Comparison of ENCODE assay signal across 21 cellular contexts in genomic region chr6:168016176-168016620, GRCh38. TPM values are rescaled to one million over a fixed set of nuclear protein-coding genes. Genes with fewer than 3 reads are reported as not detected.
DNase-seq lines count a peak whose midpoint lies in the region; ATAC-seq, FAIRE-seq and TF ChIP-seq lines count a peak whose summit lies in the region.
"Had no signal": no experiment of that assay in that cellular context is flagged by ENCODE, and none has a peak within 500 bp of the region (broad histone marks: within the 10 kb centered on the region; RNA-seq: fewer than 3 reads in every experiment).

No MANE protein-coding gene starts in this region.

- intact Hi-C loops in MCF 10A (cut with micrococcal nuclease) = no loop called here

- H3K27ac Mint-ChIP-seq in MCF 10A (ENCODE audit: low read depth, unreplicated experiment) = peak overlapping the region; percentile 31
- H3K27ac Mint-ChIP-seq: HFFc6 had no signal

- FAIRE-seq in keratinocyte (lab: Jason Lieb, UNC) = no peak
- FAIRE-seq: A204.1, GM12892, GM18507, H1 had no signal

- H3K9me3 ChIP-seq in BLaER1 (peaks cover 58% of the 10 kb centered on the region), keratinocyte (ENCODE audit: control insufficient read depth, low read depth, low read length) (peaks cover 17% of the 10 kb centered on the region)

- H3K27me3 Mint-ChIP-seq in MCF 10A (ENCODE audit: insufficient read depth, unreplicated experiment) = peaks cover 26% of the 10 kb centered on the region

- TF ChIP-seq CTCF in MCF 10A (IDR thresholded peaks at IDR 0.05; ENCODE audit: unreplicated experiment) (no peak), keratinocyte (optimal IDR thresholded peaks at IDR 0.05 in 1 of 3, IDR thresholded peaks at IDR 0.05 in 1 of 3, conservative IDR thresholded peaks at IDR 0.05 in 1 of 3; ENCODE audit: extremely low read depth in 1 of 3, insufficient read depth in 2 of 3, low read length in 3 of 3) (no peak)

- H3K4me1 Mint-ChIP-seq in MCF 10A (ENCODE audit: insufficient read depth, unreplicated experiment) = peaks cover 6% of the 10 kb centered on the region

- no peak overlapping the region for H3K9ac ChIP-seq in BLaER1
- no peak overlapping the region for H3K9ac ChIP-seq in keratinocyte (ENCODE audit: control insufficient read depth, extremely low read depth, insufficient read depth, low read length)
- H3K9ac ChIP-seq: KMS-11 had no signal

- no peak overlapping the region for H3K4me3 ChIP-seq in BLaER1
- no peak overlapping the region for H3K4me3 ChIP-seq in keratinocyte (ENCODE audit: control insufficient read depth in 2 of 3, extremely low read depth in 1 of 3, insufficient read depth in 2 of 3, low read depth in 1 of 3, low read length in 3 of 3)

- H3K4me1 ChIP-seq in BLaER1 (peaks cover 28% of the 10 kb centered on the region), keratinocyte (ENCODE audit: control insufficient read depth, extremely low read depth, insufficient read depth, low read length) (peaks cover 8% of the 10 kb centered on the region)

- H3K36me3 Mint-ChIP-seq in MCF 10A (ENCODE audit: insufficient read depth, unreplicated experiment) = peaks cover 12% of the 10 kb centered on the region

- H4K20me1 ChIP-seq in BLaER1 (no peaks in the 10 kb centered on the region), keratinocyte (ENCODE audit: control insufficient read depth, extremely low read depth, insufficient read depth, low read length) (no peaks in the 10 kb centered on the region)

- H3K36me3 ChIP-seq in BLaER1 (peaks cover 4% of the 10 kb centered on the region; the same call in 1 of the 2 replicates), keratinocyte (ENCODE audit: control insufficient read depth in 2 of 2, extremely low read depth in 1 of 2, insufficient read depth in 2 of 2, low read length in 2 of 2) (no peaks in the 10 kb centered on the region)

- peaks cover 18% of the 10 kb centered on the region for H3K9me3 Mint-ChIP-seq in MCF 10A (ENCODE audit: unreplicated experiment)

- H3K27ac ChIP-seq in BLaER1 (no peak overlapping the region), keratinocyte (ENCODE audit: control insufficient read depth, insufficient read depth, low read length) (no peak overlapping the region), substantia nigra (ENCODE audit: low read depth, low read length, poor library complexity, severe bottlenecking) (peak overlapping the region; percentile 19)
- H3K27ac ChIP-seq: KMS-11 had no signal

- POLR2A ChIA-PET in MCF 10A (lab: Yijun Ruan, JAX) = no interaction called here

- H3K27me3 ChIP-seq in BLaER1 = no peaks in the 10 kb centered on the region
- H3K27me3 ChIP-seq in keratinocyte (ENCODE audit: control insufficient read depth, extremely low read depth, insufficient read depth, low read length) = peaks cover 48% of the 10 kb centered on the region

- DNase-seq in MCF 10A (ENCODE audit: unreplicated experiment) (no peak), keratinocyte (ENCODE audit: low read depth, low spot score) (no peak), substantia nigra (lab: John Stamatoyannopoulos, UW) (no peak), anterior cingulate cortex (lab: John Stamatoyannopoulos, UW) (no peak), Ammon's horn (ENCODE audit: low spot score) (no peak)
- DNase-seq: DMS79, HFFc6, NCI-H1417, NCI-H187, NCI-H226, NCI-H526, PC-3, SHP77 treated with DMSO at 0.1 percent for 48 hours had no signal

- peak overlapping the region; percentile 60 for H3K4me2 ChIP-seq in BLaER1
- peak overlapping the region; percentile 53 for H3K4me2 ChIP-seq in keratinocyte (ENCODE audit: control insufficient read depth, extremely low read depth, insufficient read depth, low read depth, low read length)
- H3K4me2 ChIP-seq: KMS-11 had no signal

- ATAC-seq in GM18517 (IDR thresholded peaks at IDR 0.05; ENCODE audit: unreplicated experiment) = no peak
- ATAC-seq: PC-3 had no signal

- no TSS peak for BruUV-seq in MCF 10A (replicated peaks; lab: Mats Ljungman, UMichigan)

- dilution Hi-C loops in keratinocyte (cut with MboI; ENCODE audit: extremely low pct_ligation_motif_present, low sequenced_read_pairs) = no loop called here

- CTCF ChIA-PET in MCF 10A (lab: Yijun Ruan, JAX) = no interaction called here

- no peaks in the 10 kb centered on the region for H3K9me1 ChIP-seq in keratinocyte (ENCODE audit: control insufficient read depth, extremely low read depth, insufficient read depth, low read length)

- H2AFZ ChIP-seq in keratinocyte (ENCODE audit: control insufficient read depth, low read length) = no peak overlapping the region

- H3K4me3 Mint-ChIP-seq in MCF 10A (ENCODE audit: unreplicated experiment) = no peak overlapping the region
- H3K4me3 Mint-ChIP-seq: HFFc6 had no signal

- no peaks in the 10 kb centered on the region for H3K79me2 ChIP-seq in keratinocyte (ENCODE audit: control insufficient read depth, insufficient read depth, low read length)

RNA-seq across cellular contexts. Expression of gene KIF25, which starts 18.7 kb away (rescaled TPM):
- total RNA-seq in MCF 10A (2022) = not detected in 2 replicates
- polyA plus RNA-seq in keratinocyte = not detected in 3 replicates
- not detected for polyA plus RNA-seq in keratinocyte (2011; ENCODE audit: low read depth)
- polyA plus RNA-seq in keratinocyte (2011; cell fraction: cytosol; rRNA removed) = not detected in 2 replicates
- polyA plus RNA-seq in keratinocyte (2011; cell fraction: nucleus; rRNA removed) = not detected in 2 replicates
- polyA plus RNA-seq in keratinocyte (2012; ENCODE audit: low replicate concordance) = not detected in 2 replicates
- polyA minus RNA-seq in keratinocyte = not detected in 3 replicates
- polyA minus RNA-seq in keratinocyte (2011; cell fraction: cytosol; rRNA and poly(A)+ RNA removed) = not detected
- polyA minus RNA-seq in keratinocyte (2011; cell fraction: nucleus; rRNA and poly(A)+ RNA removed) = not detected in 2 replicates
- total RNA-seq: HFFc6, PC-3 had no signal
- polyA plus RNA-seq: BJ had no signal
